Comparison of ENCODE assay signal across 36 cellular contexts in genomic region chr17:40794466-40794865, GRCh38. TPM values are rescaled to one million over a fixed set of nuclear protein-coding genes. Genes with fewer than 3 reads are reported as not detected.
"Had no signal": no experiment of that assay in that cellular context is flagged by ENCODE, and none has a peak within 500 bp of the region (broad histone marks: within the 10 kb centered on the region; RNA-seq: fewer than 3 reads in every experiment).

No MANE protein-coding gene starts in this region.

- FAIRE-seq: colon, kidney had no signal

- ATAC-seq: activated CD4-positive, CD25-positive, alpha-beta regulatory T cell treated with anti-CD3 and anti-CD28 coated beads, Interleukin-2, amount 50 U/mL, for 24 hours; body of pancreas; foreskin keratinocyte; heart left ventricle; left colon; natural killer cell; psoas muscle; stimulated activated memory B cell treated with anti-CD40 and anti-IgM and Interleukin-4, amounts not matched to agents 10 μg/mL and 1 μg/mL and 100 μg/mL, for 72 hours; stimulated activated naive CD8-positive, alpha-beta T cell treated with anti-CD3 and anti-CD28 coated beads, Interleukin-15, amount 100 ng/mL, for 72 hours had no signal

- DNase-seq: activated CD4-positive, alpha-beta T cell treated with anti-CD3 and anti-CD28 coated beads for 48 hours; activated CD4-positive, alpha-beta T cell treated with anti-CD3 and anti-CD28 coated beads, Interleukin-2, amount 50 U/mL, for 48 hours; activated CD8-positive, alpha-beta memory T cell treated with anti-CD3 and anti-CD28 coated beads, Interleukin-2, amount 50 U/mL, for 4 hours; activated effector memory CD4-positive, alpha-beta T cell treated with anti-CD3 and anti-CD28 coated beads, Interleukin-2, amount 50 U/mL, for 16 hours; activated naive CD4-positive, alpha-beta T cell treated with anti-CD3 and anti-CD28 coated beads for 36 hours; activated naive CD8-positive, alpha-beta T cell treated with anti-CD3 and anti-CD28 coated beads for 36 hours; activated T-cell treated with anti-CD3 and anti-CD28 coated beads, Interleukin-2, amount 50 U/mL, for 1 hour; adrenal gland; aorta; body of pancreas; dermis blood vessel endothelial cell; effector CD4-positive, alpha-beta T cell; foreskin keratinocyte; heart left ventricle; hypothalamus; immature natural killer cell; kidney; left colon; natural killer cell; occipital lobe; psoas muscle; stimulated activated CD4-positive, alpha-beta T cell treated with anti-CD3 and anti-CD28 coated beads, Interleukin-1b, Interleukin-23, amount 100 ng/mL, for 48 hours; stimulated activated CD4-positive, alpha-beta T cell treated with anti-CD3 and anti-CD28 coated beads, Interleukin-4, amount 100 ng/mL, for 4 hours; stimulated activated CD8-positive, alpha-beta memory T cell treated with anti-CD3 and anti-CD28 coated beads, Interleukin-4, amount 100 ng/mL, for 48 hours; stimulated activated naive CD8-positive, alpha-beta T cell treated with anti-CD3 and anti-CD28 coated beads, Interleukin-15, amount 100 ng/mL, for 72 hours; substantia nigra; uterus; WERI-Rb-1 had no signal

RNA-seq across cellular contexts. Expression of gene KRT28, which starts 5.3 kb away (rescaled TPM):
- total RNA-seq: activated CD8-positive, alpha-beta memory T cell treated with anti-CD3 and anti-CD28 coated beads for 36 hours; activated naive CD4-positive, alpha-beta T cell treated with anti-CD3 and anti-CD28 coated beads for 36 hours; activated naive CD8-positive, alpha-beta T cell treated with anti-CD3 and anti-CD28 coated beads for 36 hours; activated T-helper 1 cell treated with anti-CD3 and anti-CD28 coated beads, Interleukin-12 subunit alpha, Interleukin-12 subunit beta, Interleukin-2, Interleukin-4 antibody, amounts not matched to agents 30 ng/mL and 10 ng/mL and 1 ng/mL, durations not matched to agents 14 hours and 24 hours and 36 hours; adrenal gland; aorta; body of pancreas; dermis blood vessel endothelial cell; esophagus muscularis mucosa; foreskin keratinocyte; heart left ventricle; kidney; left colon; mononuclear cell; natural killer cell; occipital lobe; psoas muscle; smooth muscle cell; uterus had no signal

RNA-seq across cellular contexts. Expression of gene KRT27, which starts 12.1 kb away (rescaled TPM):
- total RNA-seq: activated CD8-positive, alpha-beta memory T cell treated with anti-CD3 and anti-CD28 coated beads for 36 hours; activated naive CD4-positive, alpha-beta T cell treated with anti-CD3 and anti-CD28 coated beads for 36 hours; activated naive CD8-positive, alpha-beta T cell treated with anti-CD3 and anti-CD28 coated beads for 36 hours; activated T-helper 1 cell treated with anti-CD3 and anti-CD28 coated beads, Interleukin-12 subunit alpha, Interleukin-12 subunit beta, Interleukin-2, Interleukin-4 antibody, amounts not matched to agents 30 ng/mL and 10 ng/mL and 1 ng/mL, durations not matched to agents 14 hours and 24 hours and 36 hours; adrenal gland; aorta; body of pancreas; dermis blood vessel endothelial cell; esophagus muscularis mucosa; foreskin keratinocyte; heart left ventricle; kidney; mononuclear cell; natural killer cell; occipital lobe; psoas muscle; uterus had no signal

RNA-seq across cellular contexts. Expression of gene KRT26, which starts 22.5 kb away (rescaled TPM):
- total RNA-seq: activated CD8-positive, alpha-beta memory T cell treated with anti-CD3 and anti-CD28 coated beads for 36 hours; activated naive CD4-positive, alpha-beta T cell treated with anti-CD3 and anti-CD28 coated beads for 36 hours; activated naive CD8-positive, alpha-beta T cell treated with anti-CD3 and anti-CD28 coated beads for 36 hours; activated T-helper 1 cell treated with anti-CD3 and anti-CD28 coated beads, Interleukin-12 subunit alpha, Interleukin-12 subunit beta, Interleukin-2, Interleukin-4 antibody, amounts not matched to agents 30 ng/mL and 10 ng/mL and 1 ng/mL, durations not matched to agents 14 hours and 24 hours and 36 hours; adrenal gland; aorta; body of pancreas; dermis blood vessel endothelial cell; esophagus muscularis mucosa; foreskin keratinocyte; heart left ventricle; kidney; left colon; mononuclear cell; natural killer cell; occipital lobe; psoas muscle; smooth muscle cell; uterus had no signal

RNA-seq across cellular contexts. Expression of gene KRT25, which starts 39.3 kb away (rescaled TPM):
- total RNA-seq: activated CD8-positive, alpha-beta memory T cell treated with anti-CD3 and anti-CD28 coated beads for 36 hours; activated naive CD4-positive, alpha-beta T cell treated with anti-CD3 and anti-CD28 coated beads for 36 hours; activated naive CD8-positive, alpha-beta T cell treated with anti-CD3 and anti-CD28 coated beads for 36 hours; activated T-helper 1 cell treated with anti-CD3 and anti-CD28 coated beads, Interleukin-12 subunit alpha, Interleukin-12 subunit beta, Interleukin-2, Interleukin-4 antibody, amounts not matched to agents 30 ng/mL and 10 ng/mL and 1 ng/mL, durations not matched to agents 14 hours and 24 hours and 36 hours; adrenal gland; aorta; body of pancreas; dermis blood vessel endothelial cell; esophagus muscularis mucosa; foreskin keratinocyte; heart left ventricle; kidney; left colon; mononuclear cell; natural killer cell; occipital lobe; psoas muscle; smooth muscle cell; uterus had no signal
